ENCODE assay signal across 9 cellular contexts in the genomic region with DNA sequence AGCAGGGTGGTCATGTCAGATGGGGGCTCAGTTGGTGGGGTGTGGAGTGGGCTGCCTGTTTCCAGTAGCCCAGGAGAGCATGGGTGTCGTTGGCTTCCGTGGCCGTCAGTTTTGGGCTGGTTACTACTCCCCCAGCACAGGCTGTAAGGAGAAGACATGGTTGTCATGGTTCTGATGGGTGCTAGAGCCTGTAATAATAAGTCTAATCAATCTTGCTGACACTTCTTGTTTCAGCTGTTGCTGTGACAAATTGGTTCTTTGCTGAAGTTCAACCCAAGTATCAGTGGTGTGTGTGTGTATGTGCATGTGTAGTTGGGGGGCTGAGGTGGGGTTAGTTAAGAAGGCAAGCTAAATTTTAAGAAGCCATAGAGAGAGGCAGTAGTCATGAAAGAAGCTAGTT.
"Had no signal": no experiment of that assay in that cellular context is flagged by ENCODE, and none has a peak within 500 bp of the region (broad histone marks: within the 10 kb centered on the region; RNA-seq: fewer than 3 reads in every experiment).

No MANE protein-coding gene starts in this region.

- H3K9ac ChIP-seq: GM23248, KMS-11 had no signal

- H3K4me3 ChIP-seq: GM23248 had no signal

- H3K27ac ChIP-seq: GM23248, HL-60, KMS-11 had no signal

- H3K4me2 ChIP-seq: KMS-11 had no signal

- FAIRE-seq: H54, HepG2 had no signal

- H2AFZ ChIP-seq: GM23248 had no signal

- DNase-seq: GM23248, GOT3, H9, HCEC 1CT, KBM-7 had no signal
